ENCODE assay signal across 11 cellular contexts in genomic region chr4:153513596-153513995, GRCh38. TPM values are rescaled to one million over a fixed set of nuclear protein-coding genes. Genes with fewer than 3 reads are reported as not detected.
DNase-seq lines count a peak whose midpoint lies in the region; ATAC-seq, FAIRE-seq and TF ChIP-seq lines count a peak whose summit lies in the region.
"Had no signal": no experiment of that assay in that cellular context is flagged by ENCODE, and none has a peak within 500 bp of the region (broad histone marks: within the 10 kb centered on the region; RNA-seq: fewer than 3 reads in every experiment).

No MANE protein-coding gene starts in this region.

- no peaks in the 10 kb centered on the region for H3K27me3 ChIP-seq in A673 (replicated peaks; ENCODE audit: insufficient read depth, low read depth, low read length, poor library complexity)
- no peaks in the 10 kb centered on the region for H3K27me3 ChIP-seq in adipocyte (replicated peaks; ENCODE audit: control insufficient read depth, insufficient read depth, low read length)
- H3K27me3 ChIP-seq in left lung: no peaks in the 10 kb centered on the region
- no peaks in the 10 kb centered on the region for H3K27me3 ChIP-seq in right lobe of liver

- BruUV-seq in A673 (replicated peaks; lab: Mats Ljungman, UMichigan): no TSS peak

- intact Hi-C loops in A673 (cut with micrococcal nuclease; ENCODE audit: unreplicated experiment): no loop called here
- intact Hi-C loops in left lung (cut with DNase I): no loop called here
- intact Hi-C loops in right lobe of liver (cut with DNase I): no loop called here

- peak; percentile 12 for ATAC-seq in left lung
- no peak for ATAC-seq in right lobe of liver
- no peak for ATAC-seq in HG03460 (IDR thresholded peaks at IDR 0.05; ENCODE audit: unreplicated experiment)

- peaks cover 42% of the 10 kb centered on the region for H3K4me1 ChIP-seq in A673 (ENCODE audit: insufficient read depth, low read length, poor library complexity, severe bottlenecking)
- H3K4me1 ChIP-seq in adipocyte (ENCODE audit: control insufficient read depth, insufficient read depth, low read length): peaks cover 20% of the 10 kb centered on the region
- H3K4me1 ChIP-seq in left lung: peaks cover 3 to 24% of the 10 kb centered on the region in 2 donors
- peaks cover 0 to 13% (median 5%) of the 10 kb centered on the region in 4 donors for H3K4me1 ChIP-seq in right lobe of liver

- POLR2A ChIA-PET in A673 (lab: Charles Lee; ENCODE audit: low non-redundant PET): no interaction called here

- TF ChIP-seq POLR2A in GM12892 (IDR thresholded peaks at IDR 0.05; ENCODE audit: low read depth, low read length): no peak
- no peak for TF ChIP-seq POLR2A in right lobe of liver (IDR thresholded peaks at IDR 0.05)

- H3K9me3 ChIP-seq in A673 (ENCODE audit: low read depth, low read length, poor library complexity, severe bottlenecking): no peaks in the 10 kb centered on the region
- H3K9me3 ChIP-seq in adipocyte (ENCODE audit: control insufficient read depth, low read length): no peaks in the 10 kb centered on the region
- no peaks in the 10 kb centered on the region for H3K9me3 ChIP-seq in left lung
- H3K9me3 ChIP-seq in right lobe of liver: no peaks in the 10 kb centered on the region

- peak overlapping the region; percentile 47 for H3K27ac ChIP-seq in A673 (ENCODE audit: low read depth, low read length, poor library complexity, severe bottlenecking)
- no peak overlapping the region for H3K27ac ChIP-seq in left lung
- no peak overlapping the region for H3K27ac ChIP-seq in right lobe of liver

- CTCF ChIA-PET in A673 (lab: Charles Lee): interaction anchor here (1.7 kb wide), 1 partner anchor 370 kb away, joined by 3 read pairs; no protein-coding TSS in a partner anchor

- WGBS in right lobe of liver (ENCODE audit: insufficient coverage, low coverage, low lambda C conversion rate, missing lambda C conversion rate): 63% methylated on average over 1 of the region's 1 CpG

- H3K36me3 ChIP-seq in A673 (ENCODE audit: insufficient read depth, low read length, poor library complexity, severe bottlenecking): no peaks in the 10 kb centered on the region
- peaks cover 4% of the 10 kb centered on the region for H3K36me3 ChIP-seq in adipocyte (ENCODE audit: control insufficient read depth, insufficient read depth, low read length, severe bottlenecking)
- H3K36me3 ChIP-seq in left lung: peaks cover 0 to 15% of the 10 kb centered on the region in 2 donors
- H3K36me3 ChIP-seq in right lobe of liver: no peaks in the 10 kb centered on the region

- no peak overlapping the region for H3K9ac ChIP-seq in adipocyte (ENCODE audit: low read length)

- in situ Hi-C loops in GM13976 (cut with MboI; ENCODE audit: low sequenced_read_pairs, unreplicated experiment): no loop called here

- peak; percentile 68 for FAIRE-seq in GM12892 (lab: Jason Lieb, UNC)

- TF ChIP-seq CTCF in A673 (conservative IDR thresholded peaks at IDR 0.05; ENCODE audit: low read depth, low read length) (no peak), left lung (IDR thresholded peaks at IDR 0.05) (no peak), right lobe of liver (IDR thresholded peaks at IDR 0.05) (no peak), GM13976 (IDR thresholded peaks at IDR 0.05; ENCODE audit: borderline replicate concordance, control extremely low read depth, extremely low read depth, insufficient read depth, missing control alignments) (no peak)

- H3K4me3 ChIP-seq in A673 (ENCODE audit: low read depth, low read length, poor library complexity, severe bottlenecking) (no peak overlapping the region), adipocyte (ENCODE audit: low read length) (peak overlapping the region; percentile 33), left lung (no peak overlapping the region), right lobe of liver (no peak overlapping the region)

- DNase-seq in A673 (ENCODE audit: low spot score) (peak; percentile 54), GM12892 (ENCODE audit: insufficient read length) (no peak), adipocyte (ENCODE audit: low read depth) (peak; percentile 64), left lung (no peak), right lobe of liver (no peak), GM13976 (ENCODE audit: low spot score) (no peak), DMS53 treated with DMSO at 0.1 percent for 48 hours (lab: John Stamatoyannopoulos, UW; ENCODE audit: unreplicated experiment) (no peak)
- DNase-seq: DMS79 treated with DMSO at 0.1 percent for 48 hours; NCI-H345; stimulated activated naive CD4-positive, alpha-beta T cell had no signal

RNA-seq across cellular contexts. Expression of gene TMEM131L, which starts 47.4 kb away (rescaled TPM):
- total RNA-seq in A673 (2021) (17.0 and 18.4 TPM in 2 replicates), left lung (10 to 100 TPM; 17.6 to 20.2 TPM), right lobe of liver (10 to 100 TPM; 13.2 to 19.6 (median 14.8) TPM)
- polyA plus RNA-seq in GM12892 (2012; ENCODE audit: missing spikeins): 64.2 TPM

Comparison
In these comparisons a context has a peak if more than half of its experiments do, and no peak if none do; other contexts are left out.
1. DNase-seq: peak in A673 (single experiment) and adipocyte (single experiment); none in GM12892 (single experiment), left lung (0 of 2), right lobe of liver (0 of 3), GM13976 (single experiment) and DMS53 treated with DMSO at 0.1 percent for 48 hours (single experiment).